Comparison of ENCODE assay signal across 21 cellular contexts in the genomic region with DNA sequence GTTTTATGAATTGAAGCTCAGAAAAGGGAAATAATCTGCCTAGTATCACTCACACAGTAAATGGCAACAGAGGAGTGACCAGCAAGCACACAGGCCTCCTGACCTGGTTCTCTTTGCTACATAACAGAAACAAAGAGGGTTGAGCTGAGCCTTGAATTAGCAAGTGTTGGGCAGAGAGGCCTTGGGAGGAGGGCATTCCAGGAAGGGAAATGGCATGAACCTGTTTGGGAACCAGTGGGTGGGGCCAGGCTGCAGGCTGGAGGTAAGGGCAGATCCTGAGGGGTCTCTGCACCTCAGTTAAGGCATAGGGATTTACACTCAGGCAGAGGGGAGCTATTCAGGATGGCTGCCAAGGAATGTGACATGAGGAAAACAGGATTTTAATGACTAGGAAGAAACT. TPM values are rescaled to one million over a fixed set of nuclear protein-coding genes. Genes with fewer than 3 reads are reported as not detected.
DNase-seq lines count a peak whose midpoint lies in the region; ATAC-seq and TF ChIP-seq lines count a peak whose summit lies in the region.
"Had no signal": no experiment of that assay in that cellular context is flagged by ENCODE, and none has a peak within 500 bp of the region (broad histone marks: within the 10 kb centered on the region; RNA-seq: fewer than 3 reads in every experiment).

No MANE protein-coding gene starts in this region.

- no peaks in the 10 kb centered on the region for H4K20me1 ChIP-seq in GM23338 (replicated peaks; ENCODE audit: insufficient read depth)

- H3K9ac ChIP-seq in HUES48 (ENCODE audit: low read depth, low read length) (0 out of 2 replicates have a peak overlapping the region, but pooled peaks have one; percentile 10), mesendoderm (ENCODE audit: low read length) (no peak overlapping the region)
- H3K9ac ChIP-seq: KMS-11 had no signal

- DNase-seq in GM23338 (ENCODE audit: low spot score) (peak; percentile 80), astrocyte of the hippocampus (ENCODE audit: low read depth, low spot score) (peak; percentile 2), mesendoderm (peak; percentile 50), coronary artery (ENCODE audit: low spot score) (no peak), left ventricle myocardium inferior (no peak), suprapubic skin (ENCODE audit: low spot score in 2 of 2) (no peak)
- DNase-seq: ACHN, AML-193, COR-L47, DMS153, HCEC 1CT, NCI-H1048, NCI-H146, NCI-H2081, NCI-H524 had no signal

- no peaks in the 10 kb centered on the region for H3K79me1 ChIP-seq in mesendoderm (ENCODE audit: low read length)

- no peak overlapping the region for H3K23ac ChIP-seq in mesendoderm (ENCODE audit: low read length)

- H3K36me3 ChIP-seq in GM23338 (ENCODE audit: insufficient read depth) (no peaks in the 10 kb centered on the region), HUES48 (ENCODE audit: control insufficient read depth, insufficient read depth, low read length) (no peaks in the 10 kb centered on the region), mesendoderm (ENCODE audit: control insufficient read depth, insufficient read depth, low read length) (no peaks in the 10 kb centered on the region), left ventricle myocardium inferior (peaks cover 24% of the 10 kb centered on the region), suprapubic skin (peaks cover 18% of the 10 kb centered on the region)

- H3K9me3 ChIP-seq in HUES48 (ENCODE audit: control insufficient read depth, insufficient read depth, low read length): no peaks in the 10 kb centered on the region
- H3K9me3 ChIP-seq in left ventricle myocardium inferior (replicated peaks): no peaks in the 10 kb centered on the region
- no peaks in the 10 kb centered on the region for H3K9me3 ChIP-seq in suprapubic skin
- H3K9me3 ChIP-seq: SJSA1 had no signal

- H3K27me3 Mint-ChIP-seq in GM23338 (ENCODE audit: insufficient read depth, low read depth, poor library complexity): peaks cover under 1% of the 10 kb centered on the region

- peak overlapping the region; percentile 33 for H3K27ac Mint-ChIP-seq in GM23338

- peak overlapping the region; percentile 48; the same call in 1 of the 2 replicates for H3K27ac ChIP-seq in GM23338 (ENCODE audit: low read depth)
- H3K27ac ChIP-seq in HUES48 (ENCODE audit: low read depth, low read length): peak overlapping the region; percentile 78
- H3K27ac ChIP-seq in mesendoderm (ENCODE audit: low read depth, low read length): no peak overlapping the region
- no peak overlapping the region for H3K27ac ChIP-seq in coronary artery
- H3K27ac ChIP-seq in left ventricle myocardium inferior (replicated peaks): no peak overlapping the region
- H3K27ac ChIP-seq in suprapubic skin: no peak overlapping the region
- H3K27ac ChIP-seq: KMS-11, SJSA1 had no signal

- H3F3A ChIP-seq in GM23338 (replicated peaks; ENCODE audit: low read depth): no peaks in the 10 kb centered on the region

- H2AFZ ChIP-seq in GM23338: no peak overlapping the region

- no peak overlapping the region for H4K5ac ChIP-seq in mesendoderm (ENCODE audit: low read length)

- H3K79me2 ChIP-seq in GM23338 (replicated peaks; ENCODE audit: insufficient read depth) (no peaks in the 10 kb centered on the region), mesendoderm (ENCODE audit: control insufficient read depth, insufficient read depth, low read length) (no peaks in the 10 kb centered on the region)

- ATAC-seq in GM23338 (peak; percentile 98), GM21576 (IDR thresholded peaks at IDR 0.05; ENCODE audit: unreplicated experiment) (no peak)
- ATAC-seq: HepG2 had no signal

- H2AK5ac ChIP-seq in mesendoderm (ENCODE audit: low read length): no peak overlapping the region

- H4K8ac ChIP-seq in mesendoderm (ENCODE audit: low read depth, low read length): no peak overlapping the region

- no peak overlapping the region for H3K4ac ChIP-seq in mesendoderm (ENCODE audit: low read depth, low read length)

- H2BK15ac ChIP-seq in mesendoderm (replicated peaks; ENCODE audit: low read depth): no peak overlapping the region

- TF ChIP-seq CTCF in GM23338 (conservative IDR thresholded peaks at IDR 0.05; ENCODE audit: low read depth in 2 of 2) (no peak), coronary artery (IDR thresholded peaks at IDR 0.05) (no peak), left ventricle myocardium inferior (IDR thresholded peaks at IDR 0.05; ENCODE audit: borderline replicate concordance) (no peak), suprapubic skin (IDR thresholded peaks at IDR 0.05) (no peak)

- no peak overlapping the region for H3K4me3 ChIP-seq in GM23338
- no peak overlapping the region for H3K4me3 ChIP-seq in HUES48 (ENCODE audit: low read depth, low read length)
- no peak overlapping the region for H3K4me3 ChIP-seq in mesendoderm (ENCODE audit: low read length)
- no peak overlapping the region for H3K4me3 ChIP-seq in coronary artery
- H3K4me3 ChIP-seq in left ventricle myocardium inferior: no peak overlapping the region
- no peak overlapping the region for H3K4me3 ChIP-seq in suprapubic skin
- H3K4me3 ChIP-seq: SJSA1 had no signal

- H3K4me2 ChIP-seq in GM23338 (peak overlapping the region; percentile 24), mesendoderm (ENCODE audit: low read length) (no peak overlapping the region)
- H3K4me2 ChIP-seq: KMS-11 had no signal

- H3K4me1 ChIP-seq in GM23338 (ENCODE audit: insufficient read depth): peaks cover 15% of the 10 kb centered on the region
- peaks cover 15% of the 10 kb centered on the region for H3K4me1 ChIP-seq in HUES48 (ENCODE audit: control insufficient read depth, insufficient read depth, low read length)
- no peaks in the 10 kb centered on the region for H3K4me1 ChIP-seq in mesendoderm (ENCODE audit: control insufficient read depth, low read depth, low read length)
- no peaks in the 10 kb centered on the region for H3K4me1 ChIP-seq in left ventricle myocardium inferior
- no peaks in the 10 kb centered on the region for H3K4me1 ChIP-seq in suprapubic skin
- H3K4me1 ChIP-seq: SJSA1 had no signal

- TF ChIP-seq EP300 in suprapubic skin (IDR thresholded peaks at IDR 0.05): no peak

- H3K27me3 ChIP-seq in GM23338 (ENCODE audit: insufficient read depth) (no peaks in the 10 kb centered on the region), HUES48 (ENCODE audit: control insufficient read depth, insufficient read depth, low read length) (no peaks in the 10 kb centered on the region), mesendoderm (ENCODE audit: insufficient read depth, low read length, poor library complexity) (no peaks in the 10 kb centered on the region), left ventricle myocardium inferior (ENCODE audit: low read depth) (no peaks in the 10 kb centered on the region), suprapubic skin (no peaks in the 10 kb centered on the region)
- H3K27me3 ChIP-seq: SJSA1 had no signal

- H3K4me3 Mint-ChIP-seq in GM23338: no peak overlapping the region; the same call in 2 of the 3 replicates
- H3K4me3 Mint-ChIP-seq: CD14-positive monocyte had no signal

- no peaks in the 10 kb centered on the region for H3K36me3 Mint-ChIP-seq in GM23338 (ENCODE audit: low read depth)

- H3K56ac ChIP-seq in mesendoderm (ENCODE audit: low read length): no peak overlapping the region

- H3K18ac ChIP-seq in mesendoderm (ENCODE audit: low read length): no peak overlapping the region

- H2BK120ac ChIP-seq in mesendoderm (ENCODE audit: low read depth, low read length): no peak overlapping the region

- H3K9me2 ChIP-seq in GM23338 (ENCODE audit: insufficient read depth): no peaks in the 10 kb centered on the region

- TF ChIP-seq POLR2A in suprapubic skin (IDR thresholded peaks at IDR 0.05): no peak

- H3K4me1 Mint-ChIP-seq in GM23338: peaks cover 20% of the 10 kb centered on the region
- H3K4me1 Mint-ChIP-seq: CD14-positive monocyte had no signal

- intact Hi-C loops in left ventricle myocardium inferior (cut with micrococcal nuclease): no loop called here

- H2BK5ac ChIP-seq in mesendoderm (ENCODE audit: low read length): no peak overlapping the region

- no peaks in the 10 kb centered on the region for H3K9me3 Mint-ChIP-seq in GM23338
- H3K9me3 Mint-ChIP-seq: CD14-positive monocyte had no signal

TF ChIP-seq in GM23338, 12 proteins besides CTCF, POLR2A, EP300 and RAD21 (continues in another document):
- TF ChIP-seq STAT1 (IDR thresholded peaks at IDR 0.05; ENCODE audit: unreplicated experiment) (no peak), ZNF331 (CRISPR knock-in tag; IDR thresholded peaks at IDR 0.05; ENCODE audit: low read depth) (no peak)
- TF ChIP-seq, protein P1, sequence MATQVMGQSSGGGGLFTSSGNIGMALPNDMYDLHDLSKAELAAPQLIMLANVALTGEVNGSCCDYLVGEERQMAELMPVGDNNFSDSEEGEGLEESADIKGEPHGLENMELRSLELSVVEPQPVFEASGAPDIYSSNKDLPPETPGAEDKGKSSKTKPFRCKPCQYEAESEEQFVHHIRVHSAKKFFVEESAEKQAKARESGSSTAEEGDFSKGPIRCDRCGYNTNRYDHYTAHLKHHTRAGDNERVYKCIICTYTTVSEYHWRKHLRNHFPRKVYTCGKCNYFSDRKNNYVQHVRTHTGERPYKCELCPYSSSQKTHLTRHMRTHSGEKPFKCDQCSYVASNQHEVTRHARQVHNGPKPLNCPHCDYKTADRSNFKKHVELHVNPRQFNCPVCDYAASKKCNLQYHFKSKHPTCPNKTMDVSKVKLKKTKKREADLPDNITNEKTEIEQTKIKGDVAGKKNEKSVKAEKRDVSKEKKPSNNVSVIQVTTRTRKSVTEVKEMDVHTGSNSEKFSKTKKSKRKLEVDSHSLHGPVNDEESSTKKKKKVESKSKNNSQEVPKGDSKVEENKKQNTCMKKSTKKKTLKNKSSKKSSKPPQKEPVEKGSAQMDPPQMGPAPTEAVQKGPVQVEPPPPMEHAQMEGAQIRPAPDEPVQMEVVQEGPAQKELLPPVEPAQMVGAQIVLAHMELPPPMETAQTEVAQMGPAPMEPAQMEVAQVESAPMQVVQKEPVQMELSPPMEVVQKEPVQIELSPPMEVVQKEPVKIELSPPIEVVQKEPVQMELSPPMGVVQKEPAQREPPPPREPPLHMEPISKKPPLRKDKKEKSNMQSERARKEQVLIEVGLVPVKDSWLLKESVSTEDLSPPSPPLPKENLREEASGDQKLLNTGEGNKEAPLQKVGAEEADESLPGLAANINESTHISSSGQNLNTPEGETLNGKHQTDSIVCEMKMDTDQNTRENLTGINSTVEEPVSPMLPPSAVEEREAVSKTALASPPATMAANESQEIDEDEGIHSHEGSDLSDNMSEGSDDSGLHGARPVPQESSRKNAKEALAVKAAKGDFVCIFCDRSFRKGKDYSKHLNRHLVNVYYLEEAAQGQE (IDR thresholded peaks at IDR 0.05; ENCODE audit: unreplicated experiment): no peak

RNA-seq across cellular contexts. Expression of gene CYCS, which starts 24.8 kb away (rescaled TPM):
- 131 and 158 TPM in 2 replicates for total RNA-seq in GM23338 (2014; rRNA removed; shearing (Covaris generic))
- 385 and 468 TPM in 2 replicates for polyA plus RNA-seq in GM23338 (2016; fragmentation: Nextera tagmentation; extraction: Ambion mirVana)
- polyA plus RNA-seq in mesendoderm (2013, experiment 1 of 2): 266 TPM
- polyA plus RNA-seq in mesendoderm (2013, experiment 2 of 2): 270 TPM
- total RNA-seq in left ventricle myocardium inferior: 709 TPM
- 10 to 100 TPM; 23.3 to 59.1 (median 32.6) TPM for total RNA-seq in suprapubic skin

Comparison
In these comparisons a context has a peak if more than half of its experiments do, and no peak if none do; other contexts are left out.
1. DNase-seq: peak in GM23338 (single experiment), astrocyte of the hippocampus (single experiment) and mesendoderm (single experiment); none in coronary artery (single experiment), left ventricle myocardium inferior (single experiment) and suprapubic skin (0 of 2).
2. H3K27ac ChIP-seq: peak in GM23338 (single experiment) and HUES48 (single experiment); none in mesendoderm (single experiment), coronary artery (0 of 2), left ventricle myocardium inferior (single experiment) and suprapubic skin (single experiment).